Comparison of ENCODE assay signal across 14 cellular contexts in genomic region chr7:102647813-102648212, GRCh38. TPM values are rescaled to one million over a fixed set of nuclear protein-coding genes. Genes with fewer than 3 reads are reported as not detected.
A peak's percentile ranks its signal among the peaks of the same experiment; 100 is the strongest.
DNase-seq lines count a peak whose midpoint lies in the region; ATAC-seq and TF ChIP-seq lines count a peak whose summit lies in the region.
"Not testable (repeated sequence)": the region's sequence is repeated elsewhere in the genome, so short reads cannot be mapped to it uniquely, and the experiment has no call there.
"Had no signal": no experiment of that assay in that cellular context is flagged by ENCODE, and none has a peak within 500 bp of the region (broad histone marks: within the 10 kb centered on the region; RNA-seq: fewer than 3 reads in every experiment).

No MANE protein-coding gene starts in this region.

- not testable (repeated sequence) for H3K9me3 Mint-ChIP-seq in activated naive CD4-positive, alpha-beta T cell treated with anti-CD3 and anti-CD28 coated beads, Interleukin-2, amount 50 U/mL, for 72 hours; stimulated activated effector memory CD8-positive, alpha-beta T cell treated with anti-CD3 and anti-CD28 coated beads, Interleukin-12 subunit alpha, Interleukin-12 subunit beta, amount 100 ng/mL, for 72 hours

- H3K4me3 ChIP-seq in DND-41 (ENCODE audit: low read depth in 1 of 2, low read length in 2 of 2), result not testable (repeated sequence)

- not testable (repeated sequence) for H3K4me1 Mint-ChIP-seq in stimulated activated effector memory CD8-positive, alpha-beta T cell treated with anti-CD3 and anti-CD28 coated beads, Interleukin-12 subunit alpha, Interleukin-12 subunit beta, amount 100 ng/mL, for 72 hours

- intact Hi-C loops in Right ventricle myocardium superior (cut with DNase I), result not testable (repeated sequence)

- not testable (repeated sequence) for H3K4me2 ChIP-seq in DND-41 (ENCODE audit: insufficient read depth, low read length)

- H4K20me1 ChIP-seq in DND-41 (ENCODE audit: insufficient read depth, low read length), result not testable (repeated sequence)

- H3K36me3 Mint-ChIP-seq in activated naive CD4-positive, alpha-beta T cell treated with anti-CD3 and anti-CD28 coated beads, Interleukin-2, amount 50 U/mL, for 72 hours; stimulated activated effector memory CD8-positive, alpha-beta T cell treated with anti-CD3 and anti-CD28 coated beads, Interleukin-12 subunit alpha, Interleukin-12 subunit beta, amount 100 ng/mL, for 72 hours: not testable (repeated sequence)

- peak; percentile 6 for DNase-seq in DND-41
- DNase-seq in activated CD8-positive, alpha-beta memory T cell treated with anti-CD3 and anti-CD28 coated beads for 24 hours, result peak; percentile 55
- DNase-seq in activated naive CD4-positive, alpha-beta T cell treated with anti-CD3 and anti-CD28 coated beads, Interleukin-2, amount 50 U/mL, for 72 hours (ENCODE audit: low spot score in 2 of 2); omental fat pad (ENCODE audit: low spot score): not testable (repeated sequence)
- DNase-seq in Right ventricle myocardium superior, result peak; percentile 18
- peak; percentile 42 for DNase-seq in left lobe of liver (ENCODE audit: low spot score)
- peak in 1 of 2 donors; percentile 53 for DNase-seq in stimulated activated effector memory CD8-positive, alpha-beta T cell treated with anti-CD3 and anti-CD28 coated beads, Interleukin-12 subunit alpha, Interleukin-12 subunit beta, amount 100 ng/mL, for 72 hours (ENCODE audit: low spot score in 2 of 2)
- DNase-seq in ureter (ENCODE audit: low spot score), result peak; percentile 24

- H3K27ac ChIP-seq in DND-41 (ENCODE audit: low read length), result not testable (repeated sequence)

- H3K36me3 ChIP-seq in DND-41 (ENCODE audit: insufficient read depth, low read length), result not testable (repeated sequence)

- H3K27ac Mint-ChIP-seq in activated naive CD4-positive, alpha-beta T cell treated with anti-CD3 and anti-CD28 coated beads, Interleukin-2, amount 50 U/mL, for 72 hours; stimulated activated effector memory CD8-positive, alpha-beta T cell treated with anti-CD3 and anti-CD28 coated beads, Interleukin-12 subunit alpha, Interleukin-12 subunit beta, amount 100 ng/mL, for 72 hours: not testable (repeated sequence)

- ATAC-seq in DND-41 (ENCODE audit: insufficient read depth, low read depth) (0 out of 3 replicates have a peak, but pooled peaks have one; percentile 23), Right ventricle myocardium superior (ENCODE audit: poor library complexity) (peak; percentile 16), left lobe of liver (peak; percentile 18), omental fat pad (ENCODE audit: low FRiP score) (peak; percentile 17)
- peak; percentile 22 to 27 for ATAC-seq in activated naive CD4-positive, alpha-beta T cell treated with anti-CD3 and anti-CD28 coated beads, Interleukin-2, amount 50 U/mL, for 72 hours
- ATAC-seq in stimulated activated effector memory CD8-positive, alpha-beta T cell treated with anti-CD3 and anti-CD28 coated beads, Interleukin-12 subunit alpha, Interleukin-12 subunit beta, amount 100 ng/mL, for 72 hours, result peak; percentile 38

- H3K27me3 ChIP-seq in DND-41 (ENCODE audit: insufficient read depth, low read length, poor library complexity), result not testable (repeated sequence)

- not testable (repeated sequence) for H3K9ac ChIP-seq in DND-41 (ENCODE audit: low read depth, low read length)

- H2AFZ ChIP-seq in DND-41 (ENCODE audit: low read depth, low read length), result not testable (repeated sequence)

- H3K79me2 ChIP-seq in DND-41 (ENCODE audit: insufficient read depth, low read length), result not testable (repeated sequence)

- not testable (repeated sequence) for TF ChIP-seq CTCF in DND-41 (IDR thresholded peaks at IDR 0.05; ENCODE audit: borderline replicate concordance, extremely low read depth, low read length, poor library complexity, severe bottlenecking); omental fat pad (IDR thresholded peaks at IDR 0.05)

- H3K4me1 ChIP-seq in DND-41 (ENCODE audit: insufficient read depth, low read length), result not testable (repeated sequence)

- H3K9me3 ChIP-seq in DND-41 (ENCODE audit: insufficient read depth, low read length, severe bottlenecking), result not testable (repeated sequence)

- H3K4me3 Mint-ChIP-seq in stimulated activated effector memory CD8-positive, alpha-beta T cell treated with anti-CD3 and anti-CD28 coated beads, Interleukin-12 subunit alpha, Interleukin-12 subunit beta, amount 100 ng/mL, for 72 hours, result not testable (repeated sequence)

RNA-seq across cellular contexts. Expression of gene SPDYE2B, which starts 2.3 kb away (rescaled TPM):
- not detected for total RNA-seq in activated naive CD4-positive, alpha-beta T cell treated with anti-CD3 and anti-CD28 coated beads, Interleukin-2, amount 50 U/mL, for 72 hours
- total RNA-seq in Right ventricle myocardium superior, result not detected
- total RNA-seq in left lobe of liver, result not detected
- not detected for total RNA-seq in omental fat pad
- not detected for total RNA-seq in ureter
- total RNA-seq: A172; Caco-2; CD4-positive, alpha-beta T cell; Daoy; GM23248; H4 had no signal

RNA-seq across cellular contexts. Expression of gene UPK3BL1, which starts 5.2 kb away (rescaled TPM):
- 10 to 100 TPM; 38.5 to 43.4 TPM for total RNA-seq in activated naive CD4-positive, alpha-beta T cell treated with anti-CD3 and anti-CD28 coated beads, Interleukin-2, amount 50 U/mL, for 72 hours
- 12.2 TPM for total RNA-seq in Right ventricle myocardium superior
- total RNA-seq in left lobe of liver, result 10.0 TPM
- 10 to 100 TPM; 13.6 to 32.0 (median 26.2) TPM for total RNA-seq in omental fat pad
- total RNA-seq in ureter, result 292 TPM

RNA-seq across cellular contexts. Expression of gene POLR2J2, which starts 23.6 kb away (rescaled TPM):
- 10 to 100 TPM; 18.1 to 20.9 TPM for total RNA-seq in activated naive CD4-positive, alpha-beta T cell treated with anti-CD3 and anti-CD28 coated beads, Interleukin-2, amount 50 U/mL, for 72 hours
- total RNA-seq in Right ventricle myocardium superior (1.7 TPM), left lobe of liver (3.7 TPM), omental fat pad (1 to 10 TPM; 1.9 to 7.0 (median 3.3) TPM), ureter (17.3 TPM)

RNA-seq across cellular contexts. Expression of gene RASA4, which starts 31.3 kb away (rescaled TPM):
- total RNA-seq in activated naive CD4-positive, alpha-beta T cell treated with anti-CD3 and anti-CD28 coated beads, Interleukin-2, amount 50 U/mL, for 72 hours, result 10 to 100 TPM; 47.8 to 79.4 TPM
- total RNA-seq in Right ventricle myocardium superior, result 16.6 TPM
- total RNA-seq in left lobe of liver, result 10.7 TPM
- 10 to 100 TPM; 13.9 to 56.0 (median 25.5) TPM for total RNA-seq in omental fat pad
- total RNA-seq in ureter, result 76.5 TPM
